ENCODE assay signal across 8 cellular contexts in genomic region chr1:209827384-209828261, GRCh38. TPM values are rescaled to one million over a fixed set of nuclear protein-coding genes. Genes with fewer than 3 reads are reported as not detected.
DNase-seq lines count a peak whose midpoint lies in the region; ATAC-seq, FAIRE-seq and TF ChIP-seq lines count a peak whose summit lies in the region.

Gene UTP25 (plus strand): TSS chr1:209827972. CDS start chr1:209828064, 92 bp downstream.

- peak; percentile 92 for ATAC-seq in GM19023 (IDR thresholded peaks at IDR 0.05; ENCODE audit: unreplicated experiment)
- ATAC-seq in HG03280 (IDR thresholded peaks at IDR 0.05; ENCODE audit: unreplicated experiment), result peak; percentile 95
- peak; percentile 91 for ATAC-seq in activated B cell treated with CpG ODN at 0.5 μM for 24 hours (ENCODE audit: low read depth)

- POLR2A ChIA-PET in activated B cell treated with CpG ODN at 0.5 μM for 24 hours (lab: Charles Lee), result interaction anchor here (0.6 to 2.3 kb wide), 7 partner anchors 9 to 80 kb away, joined by 3 to 8 read pairs (median 4); partner anchors contain the start of gene TRAF3IP3

- peak within 1 kb of the TSS; percentile 97 for H3K4me3 Mint-ChIP-seq in activated B cell treated with CpG ODN at 0.5 μM for 24 hours

- no peaks in the 10 kb centered on the region for H3K9me3 Mint-ChIP-seq in activated B cell treated with CpG ODN at 0.5 μM for 24 hours

- peak within 1 kb of the TSS; percentile 75 for H3K4me3 ChIP-seq in AG10803 (ENCODE audit: low read length)

- CTCF ChIA-PET in activated B cell treated with CpG ODN at 0.5 μM for 24 hours (lab: Charles Lee), result interaction anchor here (0.8 to 1.4 kb wide), 8 partner anchors 10 to 72 kb away, joined by 3 to 8 read pairs (median 4); partner anchors contain the start of gene TRAF3IP3

- H3K36me3 Mint-ChIP-seq in activated B cell treated with CpG ODN at 0.5 μM for 24 hours (ENCODE audit: low read depth), result peaks cover 25% of the 10 kb centered on the region

- intact Hi-C loops in activated B cell treated with CpG ODN at 0.5 μM for 24 hours (cut with micrococcal nuclease), result loop anchor here (1.0 to 10.0 kb wide), 7 partner anchors 21 to 1432 kb away; partner anchors contain the start of genes C1orf74, IRF6, RCOR3 and TRAF3IP3

- H3K27ac Mint-ChIP-seq in activated B cell treated with CpG ODN at 0.5 μM for 24 hours, result peak within 1 kb of the TSS; percentile 92

- TF ChIP-seq CTCF in AG10803 (conservative IDR thresholded peaks at IDR 0.05; ENCODE audit: low read length), result peak; percentile 80
- TF ChIP-seq CTCF in activated B cell treated with CpG ODN at 0.5 μM for 24 hours (IDR thresholded peaks at IDR 0.05), result no peak

- peak; percentile 94 for FAIRE-seq in islet of Langerhans (lab: Jason Lieb, UNC)

- H3K4me1 Mint-ChIP-seq in activated B cell treated with CpG ODN at 0.5 μM for 24 hours, result peaks cover 33% of the 10 kb centered on the region

- DNase-seq in AG10803 (ENCODE audit: low read depth), result peak; percentile 97
- peak; percentile 97 for DNase-seq in NCI-H345 (lab: John Stamatoyannopoulos, UW)
- DNase-seq in activated B cell treated with CpG ODN at 0.5 μM for 24 hours, result peak; percentile 85
- peak; percentile 92 for DNase-seq in central memory CD4-positive, alpha-beta T cell
- DNase-seq in stimulated activated CD4-positive, alpha-beta T cell treated with anti-CD3 and anti-CD28 coated beads, Interleukin-12 subunit alpha, Interleukin-12 subunit beta, amount 100 ng/mL, for 4 hours, result peak; percentile 88

- H3K27me3 Mint-ChIP-seq in activated B cell treated with CpG ODN at 0.5 μM for 24 hours, result peaks cover 7% of the 10 kb centered on the region

RNA-seq across cellular contexts. Expression of gene UTP25, which starts in this region (rescaled TPM):
- 13.3 and 15.4 TPM in 2 replicates for total RNA-seq in activated B cell treated with CpG ODN at 0.5 μM for 24 hours

Comparison
In these comparisons a context has a peak if more than half of its experiments do, and no peak if none do; other contexts are left out.
1. Peak in every context shown above with its lines: DNase-seq, ATAC-seq and H3K4me3 ChIP-seq.